In genomic region chr14:89988787-89989186, GRCh38 we compare ENCODE assay signal across 26 cellular contexts.
"Had no signal": no experiment of that assay in that cellular context is flagged by ENCODE, and none has a peak within 500 bp of the region (broad histone marks: within the 10 kb centered on the region; RNA-seq: fewer than 3 reads in every experiment).

No MANE protein-coding gene starts in this region.

- H3K4me3 ChIP-seq: MG63, SJSA1, SK-N-MC had no signal

- FAIRE-seq: HepG2, HTR-8/SVneo, RCC 7860 had no signal

- H3K9me3 ChIP-seq: MG63, SJSA1 had no signal

- H3K27me3 ChIP-seq: MG63, SJSA1 had no signal

- DNase-seq: IMR-90, Karpas-422, KG1, MG63, NCI-H1092, NCI-H1105 treated with DMSO at 0.1 percent for 48 hours, NCI-H1417 treated with DMSO at 0.1 percent for 48 hours, NCI-H187, NCI-H2029, NCI-H2081 treated with DMSO at 0.1 percent for 48 hours, NCI-H2171, NCI-H226, NCI-H446, NCI-H510A, NCI-H524 treated with DMSO at 0.1 percent for 48 hours, NCI-H69, NCI-H774, Right ventricle myocardium superior, RPMI8226, SIG-M5 had no signal

- H3K4me1 ChIP-seq: SJSA1 had no signal

- H3K27ac ChIP-seq: HL-60, SJSA1, SK-N-MC had no signal
